In genomic region chr2:173884403-173884802, GRCh38 we compare ENCODE assay signal across 8 cellular contexts.
DNase-seq lines count a peak whose midpoint lies in the region; ATAC-seq and TF ChIP-seq lines count a peak whose summit lies in the region.

No MANE protein-coding gene starts in this region.

- POLR2A ChIA-PET in activated CD8-positive, alpha-beta T cell treated with anti-CD3 and anti-CD28 coated beads for 36 hours (lab: Charles Lee), result no interaction called here

- peak; percentile 39 for TF ChIP-seq CTCF in DND-41 (IDR thresholded peaks at IDR 0.05; ENCODE audit: borderline replicate concordance, extremely low read depth, low read length, poor library complexity, severe bottlenecking)
- TF ChIP-seq CTCF in activated CD8-positive, alpha-beta T cell treated with anti-CD3 and anti-CD28 coated beads for 36 hours (IDR thresholded peaks at IDR 0.05), result peak; percentile 18

- H3K27ac Mint-ChIP-seq in activated CD8-positive, alpha-beta T cell treated with anti-CD3 and anti-CD28 coated beads for 36 hours, result no peak overlapping the region
- H3K27ac Mint-ChIP-seq in activated CD8-positive, alpha-beta memory T cell treated with anti-CD3 and anti-CD28 coated beads, Interleukin-2, amount 10 ng/mL, durations not matched to agents 7 days and 5 days, result no peak overlapping the region

- H3K36me3 ChIP-seq in DND-41 (ENCODE audit: insufficient read depth, low read length), result no peaks in the 10 kb centered on the region

- H3K79me2 ChIP-seq in DND-41 (ENCODE audit: insufficient read depth, low read length), result no peaks in the 10 kb centered on the region

- H3K4me3 ChIP-seq in DND-41 (ENCODE audit: low read depth in 1 of 2, low read length in 2 of 2), result no peak overlapping the region

- peaks cover 5% of the 10 kb centered on the region for H3K9me3 Mint-ChIP-seq in activated CD8-positive, alpha-beta T cell treated with anti-CD3 and anti-CD28 coated beads for 36 hours
- peaks cover 6% of the 10 kb centered on the region for H3K9me3 Mint-ChIP-seq in activated CD8-positive, alpha-beta memory T cell treated with anti-CD3 and anti-CD28 coated beads, Interleukin-2, amount 10 ng/mL, durations not matched to agents 7 days and 5 days (ENCODE audit: low read depth)

- H3K4me2 ChIP-seq in DND-41 (ENCODE audit: insufficient read depth, low read length), result no peak overlapping the region

- intact Hi-C loops in activated CD8-positive, alpha-beta T cell treated with anti-CD3 and anti-CD28 coated beads for 36 hours (cut with micrococcal nuclease), result loop anchor here (10.0 kb wide), 1 partner anchor 150 kb away; no protein-coding TSS in a partner anchor
- intact Hi-C loops in sciatic nerve (cut with DNase I), result no loop called here

- no peak overlapping the region for H3K4me3 Mint-ChIP-seq in activated CD8-positive, alpha-beta T cell treated with anti-CD3 and anti-CD28 coated beads for 36 hours
- no peak overlapping the region for H3K4me3 Mint-ChIP-seq in activated CD8-positive, alpha-beta memory T cell treated with anti-CD3 and anti-CD28 coated beads, Interleukin-2, amount 10 ng/mL, durations not matched to agents 7 days and 5 days

- no peak for ATAC-seq in DND-41 (ENCODE audit: insufficient read depth, low read depth)
- peak; percentile 51 for ATAC-seq in activated CD8-positive, alpha-beta T cell treated with anti-CD3 and anti-CD28 coated beads for 36 hours
- peak; percentile 62 for ATAC-seq in sciatic nerve
- ATAC-seq in activated CD8-positive, alpha-beta memory T cell treated with anti-CD3 and anti-CD28 coated beads, Interleukin-2, amount 10 ng/mL, durations not matched to agents 7 days and 5 days, result no peak

- no peaks in the 10 kb centered on the region for H3K4me1 ChIP-seq in DND-41 (ENCODE audit: insufficient read depth, low read length)

- peaks cover 23% of the 10 kb centered on the region for H3K27me3 Mint-ChIP-seq in activated CD8-positive, alpha-beta T cell treated with anti-CD3 and anti-CD28 coated beads for 36 hours
- peaks cover 18% of the 10 kb centered on the region for H3K27me3 Mint-ChIP-seq in activated CD8-positive, alpha-beta memory T cell treated with anti-CD3 and anti-CD28 coated beads, Interleukin-2, amount 10 ng/mL, durations not matched to agents 7 days and 5 days

- no peak overlapping the region for H2AFZ ChIP-seq in DND-41 (ENCODE audit: low read depth, low read length)

- H3K36me3 Mint-ChIP-seq in activated CD8-positive, alpha-beta T cell treated with anti-CD3 and anti-CD28 coated beads for 36 hours (ENCODE audit: low read depth), result peaks cover 4% of the 10 kb centered on the region
- peaks cover 5% of the 10 kb centered on the region for H3K36me3 Mint-ChIP-seq in activated CD8-positive, alpha-beta memory T cell treated with anti-CD3 and anti-CD28 coated beads, Interleukin-2, amount 10 ng/mL, durations not matched to agents 7 days and 5 days

- H3K9ac ChIP-seq in DND-41 (ENCODE audit: low read depth, low read length), result no peak overlapping the region

- DNase-seq in DND-41, result no peak
- peak; percentile 78 for DNase-seq in HT-29 (ENCODE audit: low spot score)
- peak; percentile 47 for DNase-seq in activated CD8-positive, alpha-beta T cell treated with anti-CD3 and anti-CD28 coated beads for 36 hours
- DNase-seq in glomerular endothelial cell (ENCODE audit: extremely low read depth, low read depth, low spot score), result peak; percentile 20
- DNase-seq in sciatic nerve (ENCODE audit: low spot score), result peak; percentile 65
- no peak for DNase-seq in NCI-H1105 treated with DMSO at 0.1 percent for 48 hours (lab: John Stamatoyannopoulos, UW)
- no peak for DNase-seq in HPDE6-E6E7 (ENCODE audit: extremely low spot score)
- no peak for DNase-seq in activated CD8-positive, alpha-beta memory T cell treated with anti-CD3 and anti-CD28 coated beads, Interleukin-2, amount 10 ng/mL, durations not matched to agents 7 days and 5 days

- no peaks in the 10 kb centered on the region for H4K20me1 ChIP-seq in DND-41 (ENCODE audit: insufficient read depth, low read length)

- no peak overlapping the region for H3K27ac ChIP-seq in DND-41 (ENCODE audit: low read length)

- peaks cover 3% of the 10 kb centered on the region for H3K9me3 ChIP-seq in DND-41 (ENCODE audit: insufficient read depth, low read length, severe bottlenecking)

- no peaks in the 10 kb centered on the region for H3K4me1 Mint-ChIP-seq in activated CD8-positive, alpha-beta T cell treated with anti-CD3 and anti-CD28 coated beads for 36 hours (ENCODE audit: low read depth)
- H3K4me1 Mint-ChIP-seq in activated CD8-positive, alpha-beta memory T cell treated with anti-CD3 and anti-CD28 coated beads, Interleukin-2, amount 10 ng/mL, durations not matched to agents 7 days and 5 days, result no peaks in the 10 kb centered on the region

- CTCF ChIA-PET in activated CD8-positive, alpha-beta T cell treated with anti-CD3 and anti-CD28 coated beads for 36 hours (lab: Charles Lee), result interaction anchor here (0.8 to 2.9 kb wide), 5 partner anchors 10 to 457 kb away, joined by 3 to 10 read pairs (median 4); no protein-coding TSS in a partner anchor
- CTCF ChIA-PET in activated CD8-positive, alpha-beta memory T cell treated with anti-CD3 and anti-CD28 coated beads, Interleukin-2, amount 10 ng/mL, durations not matched to agents 7 days and 5 days (lab: Charles Lee), result interaction anchor here (1.2 kb wide), 1 partner anchor 190 kb away, joined by 3 read pairs; no protein-coding TSS in a partner anchor

- no peaks in the 10 kb centered on the region for H3K27me3 ChIP-seq in DND-41 (ENCODE audit: insufficient read depth, low read length, poor library complexity)

Comparison
In these comparisons a context has a peak if more than half of its experiments do, and no peak if none do; other contexts are left out.
1. ATAC-seq: peak in activated CD8-positive, alpha-beta T cell treated with anti-CD3 and anti-CD28 coated beads for 36 hours (single experiment) and sciatic nerve (single experiment); none in DND-41 (single experiment) and activated CD8-positive, alpha-beta memory T cell treated with anti-CD3 and anti-CD28 coated beads, Interleukin-2, amount 10 ng/mL, durations not matched to agents 7 days and 5 days (single experiment).
2. DNase-seq: peak in HT-29 (single experiment), activated CD8-positive, alpha-beta T cell treated with anti-CD3 and anti-CD28 coated beads for 36 hours (single experiment), glomerular endothelial cell (single experiment) and sciatic nerve (single experiment); none in DND-41 (single experiment), NCI-H1105 treated with DMSO at 0.1 percent for 48 hours (single experiment), HPDE6-E6E7 (single experiment) and activated CD8-positive, alpha-beta memory T cell treated with anti-CD3 and anti-CD28 coated beads, Interleukin-2, amount 10 ng/mL, durations not matched to agents 7 days and 5 days (single experiment).